ENCODE assay signal across 15 cellular contexts in the genomic region with DNA sequence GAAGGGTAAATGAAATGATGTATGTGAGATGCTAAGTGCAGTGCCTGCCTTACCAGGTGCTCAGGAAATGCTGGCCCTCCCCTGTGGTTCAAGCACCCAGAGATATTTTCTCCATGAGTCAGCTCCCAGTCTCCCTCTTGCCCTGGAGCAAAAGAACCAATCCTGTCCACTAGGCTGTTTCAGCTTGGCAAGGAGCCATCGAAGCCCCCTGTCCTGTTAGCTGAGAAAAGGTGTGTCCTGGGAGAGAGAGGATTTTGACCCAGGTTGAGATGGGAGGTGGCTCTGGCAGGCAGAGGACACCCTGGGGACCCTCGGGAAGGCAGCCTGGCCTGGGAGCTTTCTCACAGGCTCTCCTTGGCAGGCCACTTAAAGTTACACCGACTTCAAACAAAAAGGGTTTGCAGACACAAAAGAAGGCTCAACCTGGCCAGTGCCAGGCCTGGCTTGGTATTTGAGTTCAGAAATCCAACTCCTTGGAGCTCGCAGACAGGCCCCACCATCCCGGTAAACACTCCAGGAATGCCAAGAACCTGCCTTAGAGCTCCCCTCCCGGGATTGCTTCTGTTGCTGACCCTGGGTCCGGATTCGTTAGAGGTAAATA. TPM values are rescaled to one million over a fixed set of nuclear protein-coding genes. Genes with fewer than 3 reads are reported as not detected.
DNase-seq lines count a peak whose midpoint lies in the region; ATAC-seq and TF ChIP-seq lines count a peak whose summit lies in the region.
"Had no signal": no experiment of that assay in that cellular context is flagged by ENCODE, and none has a peak within 500 bp of the region (broad histone marks: within the 10 kb centered on the region; RNA-seq: fewer than 3 reads in every experiment).

No MANE protein-coding gene starts in this region.

- TF ChIP-seq CTCF in breast epithelium (IDR thresholded peaks at IDR 0.05) (peak in 2 of 3 donors; percentile 30 to 47), left lung (IDR thresholded peaks at IDR 0.05) (no peak), colonic mucosa (IDR thresholded peaks at IDR 0.05) (no peak)

- DNase-seq in ACHN (peak; percentile 53), breast epithelium (ENCODE audit: low spot score in 2 of 2) (peak in 1 of 2 donors; percentile 45), left lung (no peak), NCI-H69 (lab: John Stamatoyannopoulos, UW) (no peak), inferior parietal cortex (ENCODE audit: extremely low spot score) (no peak), colonic mucosa (no peak), NCI-H146 (lab: John Stamatoyannopoulos, UW) (no peak)
- DNase-seq: activated CD8-positive, alpha-beta memory T cell treated with anti-CD3 and anti-CD28 coated beads, Interleukin-2, amount 10 ng/mL, durations not matched to agents 7 days and 5 days; activated naive CD8-positive, alpha-beta T cell treated with anti-CD3 and anti-CD28 coated beads, Interleukin-2, amount 50 U/mL, for 24 hours; foreskin fibroblast; left colon; NCI-H2081; stimulated activated CD4-positive, alpha-beta T cell treated with anti-CD3 and anti-CD28 coated beads, Interleukin-15, amount 100 ng/mL, for 24 hours had no signal

- H3K27ac ChIP-seq in breast epithelium (peak overlapping the region; percentile 67 to 80), left lung (no peak overlapping the region), colonic mucosa (no peak overlapping the region)

- no peak overlapping the region for H3K9ac ChIP-seq in colonic mucosa (ENCODE audit: low read depth in 2 of 2, low read length in 2 of 2)

- H3K36me3 ChIP-seq in breast epithelium (no peaks in the 10 kb centered on the region), left lung (no peaks in the 10 kb centered on the region), colonic mucosa (no peaks in the 10 kb centered on the region)

- in situ Hi-C loops in ACHN (cut with HindIII; ENCODE audit: low pct_ligation_motif_present, low pct_unique_long_range_greater_than_20kb, low sequenced_read_pairs), result no loop called here

- H3K4me1 ChIP-seq in breast epithelium, result no peaks in the 10 kb centered on the region
- H3K4me1 ChIP-seq in left lung, result no peaks in the 10 kb centered on the region
- no peaks in the 10 kb centered on the region for H3K4me1 ChIP-seq in colonic mucosa

- peak; percentile 96 for ATAC-seq in left lung
- ATAC-seq: activated CD8-positive, alpha-beta memory T cell treated with anti-CD3 and anti-CD28 coated beads, Interleukin-2, amount 10 ng/mL, durations not matched to agents 7 days and 5 days; activated naive CD8-positive, alpha-beta T cell treated with anti-CD3 and anti-CD28 coated beads, Interleukin-2, amount 50 U/mL, for 24 hours; K562; left colon had no signal

- no peak for TF ChIP-seq EP300 in Ishikawa (IDR thresholded peaks at IDR 0.05; ENCODE audit: borderline replicate concordance)

- intact Hi-C loops in breast epithelium (cut with DNase I; ENCODE audit: low total_unique reads), result no loop called here
- intact Hi-C loops in left lung (cut with DNase I), result no loop called here
- intact Hi-C loops in colonic mucosa (cut with DNase I), result no loop called here

- no peak for TF ChIP-seq RAD21 in Ishikawa (IDR thresholded peaks at IDR 0.05; ENCODE audit: low read depth)

- H3K9me3 ChIP-seq in breast epithelium, result peaks cover 0 to 12% of the 10 kb centered on the region in 2 donors
- peaks cover 0 to 9% of the 10 kb centered on the region in 2 donors for H3K9me3 ChIP-seq in left lung
- H3K9me3 ChIP-seq in colonic mucosa, result no peaks in the 10 kb centered on the region

- peak overlapping the region in 1 of 3 donors; percentile 8 for H3K4me3 ChIP-seq in breast epithelium
- no peak overlapping the region for H3K4me3 ChIP-seq in left lung
- no peak overlapping the region for H3K4me3 ChIP-seq in colonic mucosa
- H3K4me3 ChIP-seq: K562 had no signal

- H3K27me3 ChIP-seq in breast epithelium, result no peaks in the 10 kb centered on the region
- no peaks in the 10 kb centered on the region for H3K27me3 ChIP-seq in left lung
- H3K27me3 ChIP-seq in colonic mucosa, result no peaks in the 10 kb centered on the region

- TF ChIP-seq POLR2A in breast epithelium (IDR thresholded peaks at IDR 0.05), result no peak

TF ChIP-seq in Ishikawa, 13 proteins besides CTCF, POLR2A, EP300 and RAD21:
- TF ChIP-seq USF1 (IDR thresholded peaks at IDR 0.05) (no peak), TEAD4 (IDR thresholded peaks at IDR 0.05) (peak; percentile 61), TCF12 (IDR thresholded peaks at IDR 0.05; ENCODE audit: low read depth) (peak; percentile 42; the same call in 1 of the 2 replicates), NFIC (IDR thresholded peaks at IDR 0.05) (peak; percentile 76)

RNA-seq across cellular contexts. Expression of gene NTN1, which starts 29.6 kb away (rescaled TPM):
- total RNA-seq in breast epithelium, result 1 to 10 TPM; 2.2 to 3.7 (median 3.3) TPM
- 1 to 10 TPM; 2.0 to 4.9 TPM for total RNA-seq in left lung
- total RNA-seq in colonic mucosa, result 1 to 10 TPM; 2.1 to 5.5 TPM

Comparison
In these comparisons a context has a peak if more than half of its experiments do, and no peak if none do; other contexts are left out.
1. H3K27ac ChIP-seq: peak in breast epithelium (2 of 2); none in left lung (0 of 2) and colonic mucosa (single experiment).
2. CTCF ChIP-seq: peak in breast epithelium (2 of 3); none in left lung (0 of 2) and colonic mucosa (single experiment).